9 cellular contexts compared by ENCODE assay signal in the genomic region with DNA sequence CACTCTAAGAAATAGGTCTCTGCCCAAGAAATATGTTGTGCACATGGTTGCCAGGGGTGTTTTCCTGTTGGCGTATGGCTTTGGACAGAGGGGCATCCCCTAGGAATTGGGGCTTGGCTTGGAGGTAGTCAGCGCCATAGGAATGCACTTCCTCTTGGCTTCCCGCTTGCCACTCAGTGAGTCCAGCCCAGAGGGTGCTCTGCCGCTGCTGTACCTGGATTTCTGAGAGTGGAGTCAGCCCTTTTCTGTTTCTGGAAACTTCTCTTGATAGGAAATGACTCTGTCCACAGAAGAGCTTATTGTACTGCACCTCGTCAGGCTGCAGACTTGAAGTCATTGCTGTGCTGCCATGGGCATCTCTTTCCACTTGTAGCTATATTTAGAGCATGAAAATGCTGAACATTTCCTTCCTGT.
DNase-seq lines count a peak whose midpoint lies in the region; TF ChIP-seq lines count a peak whose summit lies in the region.
"Had no signal": no experiment of that assay in that cellular context is flagged by ENCODE, and none has a peak within 500 bp of the region (broad histone marks: within the 10 kb centered on the region; RNA-seq: fewer than 3 reads in every experiment).

No MANE protein-coding gene starts in this region.

- peak overlapping the region; percentile 65 for H3K27ac ChIP-seq in mesodermal cell (ENCODE audit: low read depth, low read length, severe bottlenecking)

- H3K4me3 ChIP-seq in Loucy (ENCODE audit: low read length, poor library complexity, severe bottlenecking): peak overlapping the region; percentile 10
- peak overlapping the region in 1 of 2 donors; percentile 30 for H3K4me3 ChIP-seq in cardiac fibroblast (replicated peaks in 1 of 2; ENCODE audit: low read depth in 2 of 2, low read length in 2 of 2)
- no peak overlapping the region for H3K4me3 ChIP-seq in mesodermal cell (ENCODE audit: extremely low read depth, insufficient read depth, low read length, poor library complexity, severe bottlenecking)

- H3K79me2 ChIP-seq in Loucy (ENCODE audit: insufficient read depth, low read length): peaks cover 95% of the 10 kb centered on the region

- peaks cover 23% of the 10 kb centered on the region for H3K4me1 ChIP-seq in Loucy (ENCODE audit: insufficient read depth, low read length, poor library complexity, severe bottlenecking)
- peaks cover 35% of the 10 kb centered on the region for H3K4me1 ChIP-seq in mesodermal cell (ENCODE audit: control insufficient read depth, insufficient read depth, low read length, poor library complexity, severe bottlenecking)

- H3K9me3 Mint-ChIP-seq in CD14-positive monocyte: no peaks in the 10 kb centered on the region
- H3K9me3 Mint-ChIP-seq: brain had no signal

- DNase-seq in CD14-positive monocyte (ENCODE audit: low spot score) (no peak), cardiac fibroblast (ENCODE audit: low read depth in 2 of 2) (peak; percentile 82 to 90), NCI-H748 (lab: John Stamatoyannopoulos, UW; ENCODE audit: unreplicated experiment) (no peak)
- DNase-seq in stimulated activated CD4-positive, alpha-beta T cell treated with anti-CD3 and anti-CD28 coated beads, Interleukin-2, amount 100 ng/mL, for 48 hours: no peak
- DNase-seq in central memory CD4-positive, alpha-beta T cell: no peak
- no peak for DNase-seq in stimulated activated naive CD4-positive, alpha-beta T cell treated with Interleukin-2 at 50 U/mL for 16 hours (lab: John Stamatoyannopoulos, UW)

- TF ChIP-seq CTCF in CD14-positive monocyte (IDR thresholded peaks at IDR 0.05): no peak
- no peak for TF ChIP-seq CTCF in Loucy (conservative IDR thresholded peaks at IDR 0.05; ENCODE audit: low read length)
- TF ChIP-seq CTCF in cardiac fibroblast (IDR thresholded peaks at IDR 0.05; ENCODE audit: low read depth, low read length): no peak

- H2AFZ ChIP-seq in Loucy (ENCODE audit: low read length): no peak overlapping the region

- peaks cover 71% of the 10 kb centered on the region for H3K4me1 Mint-ChIP-seq in CD14-positive monocyte

- intact Hi-C loops in CD14-positive monocyte (cut with micrococcal nuclease): no loop called here

- peaks cover 24% of the 10 kb centered on the region for H4K20me1 ChIP-seq in Loucy (ENCODE audit: insufficient read depth, low read length, poor library complexity, severe bottlenecking)

- no peaks in the 10 kb centered on the region for H3F3A ChIP-seq in Loucy (ENCODE audit: low read depth)

- H3K27me3 ChIP-seq in Loucy (ENCODE audit: insufficient read depth, low read length, poor library complexity, severe bottlenecking): no peaks in the 10 kb centered on the region

- H3K4me2 ChIP-seq in Loucy (ENCODE audit: low read depth, low read length, poor library complexity, severe bottlenecking): peak overlapping the region; percentile 49

- H3K9me2 ChIP-seq in Loucy (replicated peaks; ENCODE audit: low read depth, low read length): no peaks in the 10 kb centered on the region

- H3K4me3 Mint-ChIP-seq in CD14-positive monocyte: peak overlapping the region; percentile 81 to 97

- peaks cover 6 to 8% of the 10 kb centered on the region in 2 donors for H3K36me3 Mint-ChIP-seq in CD14-positive monocyte

- peaks cover 0 to 5% (median 0%) of the 10 kb centered on the region in 3 donors for H3K27me3 Mint-ChIP-seq in CD14-positive monocyte (ENCODE audit: low read depth in 3 of 3)
- H3K27me3 Mint-ChIP-seq: brain had no signal

- peak overlapping the region; percentile 31 for H3K9ac ChIP-seq in Loucy (ENCODE audit: low read depth, low read length, poor library complexity, severe bottlenecking)

- WGBS in mesodermal cell (ENCODE audit: insufficient coverage in 2 of 2), 2 experiments: 62 to 89% methylated on average over 2 to 4 of the region's 5 CpGs

- peak overlapping the region; percentile 78 to 94 (median 88) for H3K27ac Mint-ChIP-seq in CD14-positive monocyte

- H3K36me3 ChIP-seq in Loucy (ENCODE audit: insufficient read depth, low read length) (peaks cover 3% of the 10 kb centered on the region; the same call in 1 of the 2 replicates), mesodermal cell (ENCODE audit: control insufficient read depth, insufficient read depth, low read length) (no peaks in the 10 kb centered on the region)

- H3K9me3 ChIP-seq in Loucy (ENCODE audit: insufficient read depth, low read depth, low read length): no peaks in the 10 kb centered on the region
- no peaks in the 10 kb centered on the region for H3K9me3 ChIP-seq in mesodermal cell (ENCODE audit: control insufficient read depth, low read length)

Comparison
In these comparisons a context has a peak if more than half of its experiments do, and no peak if none do; other contexts are left out.
1. DNase-seq: peak in cardiac fibroblast (2 of 2); none in CD14-positive monocyte (single experiment), stimulated activated CD4-positive, alpha-beta T cell treated with anti-CD3 and anti-CD28 coated beads, Interleukin-2, amount 100 ng/mL, for 48 hours (0 of 2), central memory CD4-positive, alpha-beta T cell (single experiment), NCI-H748 (single experiment) and stimulated activated naive CD4-positive, alpha-beta T cell treated with Interleukin-2 at 50 U/mL for 16 hours (single experiment).